Comparison of ENCODE assay signal across 23 cellular contexts in genomic region chr3:147422226-147422933, GRCh38. TPM values are rescaled to one million over a fixed set of nuclear protein-coding genes. Genes with fewer than 3 reads are reported as not detected.
DNase-seq lines count a peak whose midpoint lies in the region; ATAC-seq and TF ChIP-seq lines count a peak whose summit lies in the region.
"Had no signal": no experiment of that assay in that cellular context is flagged by ENCODE, and none has a peak within 500 bp of the region (broad histone marks: within the 10 kb centered on the region; RNA-seq: fewer than 3 reads in every experiment).

No MANE protein-coding gene starts in this region.

- no peak for DNase-seq in activated naive CD4-positive, alpha-beta T cell treated with anti-CD3 and anti-CD28 coated beads, Interleukin-2, amount 10 ng/mL, durations not matched to agents 7 days and 5 days
- DNase-seq in activated naive CD4-positive, alpha-beta T cell (lab: John Stamatoyannopoulos, UW), result no peak
- no peak for DNase-seq in dorsolateral prefrontal cortex
- no peak for DNase-seq in stimulated activated CD4-positive, alpha-beta T cell treated with anti-CD3 and anti-CD28 coated beads, Interleukin-4, amount 100 ng/mL, for 24 hours
- DNase-seq: activated effector memory CD4-positive, alpha-beta T cell treated with anti-CD3 and anti-CD28 coated beads, Interleukin-2, amount 50 U/mL, for 16 hours; dermis blood vessel endothelial cell; DMS153; esophagus squamous epithelium; GOT3; MM.1S; NCI-H1694; NCI-H2227 treated with DMSO at 0.1 percent for 48 hours; PC-3; SIG-M5; T-helper 17 cell had no signal

- TF ChIP-seq RAD21 in neural cell (conservative IDR thresholded peaks at IDR 0.05), result no peak

- peak overlapping the region; percentile 8 for H3K27ac Mint-ChIP-seq in activated naive CD4-positive, alpha-beta T cell treated with anti-CD3 and anti-CD28 coated beads, Interleukin-2, amount 10 ng/mL, durations not matched to agents 7 days and 5 days
- H3K27ac Mint-ChIP-seq: T-helper 17 cell had no signal

- H4K20me1 ChIP-seq in neural cell (ENCODE audit: insufficient read depth), result no peaks in the 10 kb centered on the region

- H3K36me3 ChIP-seq in neural cell (ENCODE audit: insufficient read depth, low read length), result no peaks in the 10 kb centered on the region
- H3K36me3 ChIP-seq: ascending aorta, esophagus squamous epithelium, thoracic aorta had no signal

- no peak for TF ChIP-seq EP300 in neural cell (conservative IDR thresholded peaks at IDR 0.05; ENCODE audit: poor library complexity, severe bottlenecking)

- TF ChIP-seq CTCF in dorsolateral prefrontal cortex (IDR thresholded peaks at IDR 0.05 in 54 of 56, conservative IDR thresholded peaks at IDR 0.05 in 2 of 56; ENCODE audit: low read depth in 1 of 56, partially characterized antibody in 56 of 56) (no peak), neural cell (IDR thresholded peaks at IDR 0.05; ENCODE audit: poor library complexity, severe bottlenecking) (no peak)

- peaks cover 3% of the 10 kb centered on the region for H3K36me3 Mint-ChIP-seq in activated naive CD4-positive, alpha-beta T cell treated with anti-CD3 and anti-CD28 coated beads, Interleukin-2, amount 10 ng/mL, durations not matched to agents 7 days and 5 days

- H2AFZ ChIP-seq in neural cell (ENCODE audit: low read depth, low read length), result no peak overlapping the region

- peaks cover 87% of the 10 kb centered on the region for H3K79me2 ChIP-seq in neural cell (replicated peaks; ENCODE audit: insufficient read depth, low read length)

- H3K27me3 ChIP-seq in dorsolateral prefrontal cortex, result peaks cover 0 to 98% (median 59%) of the 10 kb centered on the region in 45 donors
- H3K27me3 ChIP-seq in neural cell (ENCODE audit: insufficient read depth, low read depth, low read length), result peaks cover 78% of the 10 kb centered on the region

- no peak overlapping the region for H3K4me2 ChIP-seq in neural cell (ENCODE audit: low read length)

- CTCF ChIA-PET in activated naive CD4-positive, alpha-beta T cell treated with anti-CD3 and anti-CD28 coated beads, Interleukin-2, amount 10 ng/mL, durations not matched to agents 7 days and 5 days (lab: Charles Lee), result no interaction called here

- no peaks in the 10 kb centered on the region for H3K9me3 ChIP-seq in neural cell (ENCODE audit: low read length)
- H3K9me3 ChIP-seq: ascending aorta, thoracic aorta had no signal

- peaks cover 3% of the 10 kb centered on the region for H3K9me3 Mint-ChIP-seq in activated naive CD4-positive, alpha-beta T cell treated with anti-CD3 and anti-CD28 coated beads, Interleukin-2, amount 10 ng/mL, durations not matched to agents 7 days and 5 days

- ATAC-seq in GM21360 (IDR thresholded peaks at IDR 0.05; ENCODE audit: unreplicated experiment), result no peak
- ATAC-seq in GM19463 (IDR thresholded peaks at IDR 0.05; ENCODE audit: unreplicated experiment), result no peak
- ATAC-seq in GM21576 (IDR thresholded peaks at IDR 0.05; ENCODE audit: unreplicated experiment), result no peak
- ATAC-seq: PC-3, T-helper 17 cell had no signal

- H3K4me3 Mint-ChIP-seq in activated naive CD4-positive, alpha-beta T cell treated with anti-CD3 and anti-CD28 coated beads, Interleukin-2, amount 10 ng/mL, durations not matched to agents 7 days and 5 days, result no peak overlapping the region
- H3K4me3 Mint-ChIP-seq: T-helper 17 cell had no signal

- peaks cover 11% of the 10 kb centered on the region for H3F3A ChIP-seq in neural cell (ENCODE audit: insufficient read depth, low read length, poor library complexity, severe bottlenecking)

- peak overlapping the region; percentile 29 for H3K9ac ChIP-seq in neural cell (ENCODE audit: low read length)

- intact Hi-C loops in dorsolateral prefrontal cortex (cut with DNase I), result loop anchor here in 1 of 2 donors (5.0 kb wide), 1 partner anchor 90 kb away; no protein-coding TSS in a partner anchor

- peak overlapping the region in 54 of 59 donors; percentile 33 to 97 (median 84) for H3K27ac ChIP-seq in dorsolateral prefrontal cortex
- H3K27ac ChIP-seq in neural cell (ENCODE audit: low read length), result peak overlapping the region; percentile 23
- H3K27ac ChIP-seq: ascending aorta, C4-2B, esophagus squamous epithelium had no signal

- H3K4me3 ChIP-seq in dorsolateral prefrontal cortex, result peak overlapping the region in 50 of 59 donors; percentile 3 to 75 (median 57)
- H3K4me3 ChIP-seq in neural cell (ENCODE audit: low read length), result peak overlapping the region; percentile 49

- peaks cover 76% of the 10 kb centered on the region for H3K27me3 Mint-ChIP-seq in activated naive CD4-positive, alpha-beta T cell treated with anti-CD3 and anti-CD28 coated beads, Interleukin-2, amount 10 ng/mL, durations not matched to agents 7 days and 5 days

- peaks cover 2% of the 10 kb centered on the region for H3K4me1 Mint-ChIP-seq in activated naive CD4-positive, alpha-beta T cell treated with anti-CD3 and anti-CD28 coated beads, Interleukin-2, amount 10 ng/mL, durations not matched to agents 7 days and 5 days

- H3K9me2 ChIP-seq in neural cell (ENCODE audit: insufficient read depth, low read length), result no peaks in the 10 kb centered on the region

TF ChIP-seq in neural cell, 6 proteins besides CTCF, POLR2A, EP300 and RAD21:
- TF ChIP-seq TAF1 (IDR thresholded peaks at IDR 0.05; ENCODE audit: low read depth) (no peak), SMC3 (conservative IDR thresholded peaks at IDR 0.05; ENCODE audit: poor library complexity) (no peak), EZH2 (IDR thresholded peaks at IDR 0.05; ENCODE audit: borderline replicate concordance, insufficient read depth, low read length, poor library complexity, severe bottlenecking) (no peak), MXI1 (conservative IDR thresholded peaks at IDR 0.05; ENCODE audit: poor library complexity, severe bottlenecking) (no peak), POLR2AphosphoS5 (IDR thresholded peaks at IDR 0.05) (no peak)
- TF ChIP-seq, protein P1, sequence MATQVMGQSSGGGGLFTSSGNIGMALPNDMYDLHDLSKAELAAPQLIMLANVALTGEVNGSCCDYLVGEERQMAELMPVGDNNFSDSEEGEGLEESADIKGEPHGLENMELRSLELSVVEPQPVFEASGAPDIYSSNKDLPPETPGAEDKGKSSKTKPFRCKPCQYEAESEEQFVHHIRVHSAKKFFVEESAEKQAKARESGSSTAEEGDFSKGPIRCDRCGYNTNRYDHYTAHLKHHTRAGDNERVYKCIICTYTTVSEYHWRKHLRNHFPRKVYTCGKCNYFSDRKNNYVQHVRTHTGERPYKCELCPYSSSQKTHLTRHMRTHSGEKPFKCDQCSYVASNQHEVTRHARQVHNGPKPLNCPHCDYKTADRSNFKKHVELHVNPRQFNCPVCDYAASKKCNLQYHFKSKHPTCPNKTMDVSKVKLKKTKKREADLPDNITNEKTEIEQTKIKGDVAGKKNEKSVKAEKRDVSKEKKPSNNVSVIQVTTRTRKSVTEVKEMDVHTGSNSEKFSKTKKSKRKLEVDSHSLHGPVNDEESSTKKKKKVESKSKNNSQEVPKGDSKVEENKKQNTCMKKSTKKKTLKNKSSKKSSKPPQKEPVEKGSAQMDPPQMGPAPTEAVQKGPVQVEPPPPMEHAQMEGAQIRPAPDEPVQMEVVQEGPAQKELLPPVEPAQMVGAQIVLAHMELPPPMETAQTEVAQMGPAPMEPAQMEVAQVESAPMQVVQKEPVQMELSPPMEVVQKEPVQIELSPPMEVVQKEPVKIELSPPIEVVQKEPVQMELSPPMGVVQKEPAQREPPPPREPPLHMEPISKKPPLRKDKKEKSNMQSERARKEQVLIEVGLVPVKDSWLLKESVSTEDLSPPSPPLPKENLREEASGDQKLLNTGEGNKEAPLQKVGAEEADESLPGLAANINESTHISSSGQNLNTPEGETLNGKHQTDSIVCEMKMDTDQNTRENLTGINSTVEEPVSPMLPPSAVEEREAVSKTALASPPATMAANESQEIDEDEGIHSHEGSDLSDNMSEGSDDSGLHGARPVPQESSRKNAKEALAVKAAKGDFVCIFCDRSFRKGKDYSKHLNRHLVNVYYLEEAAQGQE (IDR thresholded peaks at IDR 0.05; ENCODE audit: borderline replicate concordance), result no peak

RNA-seq across cellular contexts. Expression of gene ZIC1, which starts 13.2 kb away (rescaled TPM):
- total RNA-seq in dorsolateral prefrontal cortex, result 100 to 1,000 TPM in 1 of 120 experiments, 10 to 100 TPM in 119; 17.4 to 211 (median 34.4) TPM
- 134 and 183 TPM in 2 replicates for polyA plus RNA-seq in neural cell
- polyA minus RNA-seq in neural cell, result 166 and 196 TPM in 2 replicates
- total RNA-seq: dermis blood vessel endothelial cell, esophagus squamous epithelium, lung microvascular endothelial cell, PC-3, T-helper 17 cell had no signal

RNA-seq across cellular contexts. Expression of gene ZIC4, which starts 16.0 kb away (rescaled TPM):
- total RNA-seq in dorsolateral prefrontal cortex, result 10 to 100 TPM in 8 of 120 experiments, 1 to 10 TPM in 112; 1.5 to 13.5 (median 4.8) TPM
- polyA plus RNA-seq in neural cell, result 8.1 and 8.6 TPM in 2 replicates
- 7.5 and 9.5 TPM in 2 replicates for polyA minus RNA-seq in neural cell
- total RNA-seq: ascending aorta, dermis blood vessel endothelial cell, esophagus squamous epithelium, lung microvascular endothelial cell, PC-3, T-helper 17 cell, thoracic aorta had no signal
